14 cellular contexts compared by ENCODE assay signal in genomic region chr3:9204253-9205005, GRCh38. TPM values are rescaled to one million over a fixed set of nuclear protein-coding genes. Genes with fewer than 3 reads are reported as not detected.
DNase-seq lines count a peak whose midpoint lies in the region; ATAC-seq, FAIRE-seq and TF ChIP-seq lines count a peak whose summit lies in the region.
"Had no signal": no experiment of that assay in that cellular context is flagged by ENCODE, and none has a peak within 500 bp of the region (broad histone marks: within the 10 kb centered on the region; RNA-seq: fewer than 3 reads in every experiment).

No MANE protein-coding gene starts in this region.

- intact Hi-C loops in K562 (cut with micrococcal nuclease): no loop called here

- WGBS in K562 (ENCODE audit: insufficient coverage, low coverage, missing lambda C conversion rate): 32% methylated on average over 17 of the region's 17 CpGs

- in situ Hi-C loops in K562 (cut with MboI): no loop called here

- H3K9me1 ChIP-seq in K562 (ENCODE audit: control insufficient read depth, insufficient read depth, low read length): no peaks in the 10 kb centered on the region

- no peak for TF ChIP-seq EP300 in K562 (IDR thresholded peaks at IDR 0.05; ENCODE audit: low read length)

- no peaks in the 10 kb centered on the region for H3K79me2 ChIP-seq in K562 (ENCODE audit: control insufficient read depth, insufficient read depth, low read length)

- no peaks in the 10 kb centered on the region for H3K9me3 ChIP-seq in HUES48 (ENCODE audit: control insufficient read depth, insufficient read depth, low read length)
- no peaks in the 10 kb centered on the region for H3K9me3 ChIP-seq in K562 (replicated peaks; ENCODE audit: control insufficient read depth, insufficient read depth, low read depth, low read length)
- H3K9me3 ChIP-seq: BE2C, left lung, upper lobe of right lung had no signal

- H3K27me3 ChIP-seq in HUES48 (ENCODE audit: control insufficient read depth, insufficient read depth, low read length) (no peaks in the 10 kb centered on the region), K562 (ENCODE audit: control insufficient read depth in 2 of 2, insufficient read depth in 2 of 2, low read length in 2 of 2) (peaks cover 23 to 51% of the 10 kb centered on the region in 2 experiments)
- H3K27me3 ChIP-seq: BE2C, left lung, upper lobe of right lung had no signal

- no peak for TF ChIP-seq RAD21 in K562 (CRISPR knock-in tag; conservative IDR thresholded peaks at IDR 0.05 in 1 of 2, IDR thresholded peaks at IDR 0.05 in 1 of 2)

- H3K36me3 ChIP-seq in HUES48 (ENCODE audit: control insufficient read depth, insufficient read depth, low read length) (no peaks in the 10 kb centered on the region), K562 (ENCODE audit: control insufficient read depth, insufficient read depth, low read length) (no peaks in the 10 kb centered on the region)
- H3K36me3 ChIP-seq: BE2C, left lung, upper lobe of right lung had no signal

- BruUV-seq in K562 (replicated peaks; lab: Mats Ljungman, UMichigan): no TSS peak

- H3K27ac ChIP-seq in HUES48 (ENCODE audit: low read depth, low read length) (peak overlapping the region; percentile 66), K562 (ENCODE audit: extremely low read depth, low read depth, low read length) (no peak overlapping the region)
- H3K27ac ChIP-seq: left lung, upper lobe of right lung had no signal

- H3K9ac ChIP-seq in HUES48 (ENCODE audit: low read depth, low read length) (no peak overlapping the region), K562 (ENCODE audit: insufficient read depth in 1 of 2, low read depth in 2 of 2, low read length in 2 of 2) (peak overlapping the region in 1 of 2 experiments; percentile 72; a peak in 2 of 4 replicates)

- no peak for TF ChIP-seq CTCF in K562 (IDR thresholded peaks at IDR 0.05 in 2 of 3, conservative IDR thresholded peaks at IDR 0.05 in 1 of 3; ENCODE audit: insufficient read depth in 2 of 3, low read depth in 1 of 3, low read length in 3 of 3)

- DNase-seq in K562 (ENCODE audit: extremely low read depth in 1 of 4, low spot score in 3 of 4) (peak in 1 of 4 experiments; percentile 9), medulla oblongata (ENCODE audit: extremely low spot score) (peak; percentile 86), retina (peak; percentile 68), kidney tubule cell (ENCODE audit: low spot score) (no peak), NK-92 (lab: John Stamatoyannopoulos, UW; ENCODE audit: unreplicated experiment) (no peak)
- DNase-seq: activated gamma-delta T cell; BE2C; central memory CD4-positive, alpha-beta T cell; left lung; upper lobe of right lung had no signal

- H3K4me2 ChIP-seq in K562 (ENCODE audit: insufficient read depth, low read length): no peak overlapping the region

- H3K4me1 ChIP-seq in HUES48 (ENCODE audit: control insufficient read depth, insufficient read depth, low read length) (peaks cover 20% of the 10 kb centered on the region), K562 (replicated peaks in 1 of 2; ENCODE audit: control insufficient read depth in 2 of 2, insufficient read depth in 2 of 2, low read length in 2 of 2) (peaks cover 4 to 6% of the 10 kb centered on the region in 2 experiments)
- H3K4me1 ChIP-seq: left lung, upper lobe of right lung had no signal

- POLR2A ChIA-PET in K562 (lab: Yijun Ruan, JAX): interaction anchor here (0.6 to 0.8 kb wide), 3 partner anchors 72 to 610 kb away, joined by 3 read pairs; partner anchors contain the start of gene THUMPD3

- CTCF ChIA-PET in K562 (lab: Yijun Ruan, JAX; ENCODE audit: low intra/inter-chr PET ratio): no interaction called here

- no peak for FAIRE-seq in K562 (lab: Jason Lieb, UNC)
- FAIRE-seq: HTR-8/SVneo had no signal

- no peaks in the 10 kb centered on the region for H4K20me1 ChIP-seq in K562 (replicated peaks; ENCODE audit: control insufficient read depth, insufficient read depth, low read length)

- no peak for TF ChIP-seq POLR2A in K562 (conservative IDR thresholded peaks at IDR 0.05)

- no peak overlapping the region for H3K4me3 ChIP-seq in HUES48 (ENCODE audit: low read depth, low read length)
- H3K4me3 ChIP-seq in K562: no peak overlapping the region
- H3K4me3 ChIP-seq: left lung, upper lobe of right lung had no signal

- peak overlapping the region; percentile 76; the same call in 1 of the 2 replicates for H2AFZ ChIP-seq in K562 (ENCODE audit: low read depth, low read length)

- peak; percentile 85 for ATAC-seq in K562
- no peak for ATAC-seq in HG02852 (IDR thresholded peaks at IDR 0.05; ENCODE audit: unreplicated experiment)
- ATAC-seq in GM18519 (IDR thresholded peaks at IDR 0.05; ENCODE audit: low FRiP score, unreplicated experiment): no peak
- ATAC-seq: left lung, upper lobe of right lung had no signal

TF ChIP-seq in K562, 482 proteins besides CTCF, POLR2A, EP300 and RAD21 (continues in another document):
- TF ChIP-seq HOMEZ (CRISPR knock-in tag; IDR thresholded peaks at IDR 0.05) (no peak), NR2C2 (CRISPR knock-in tag; IDR thresholded peaks at IDR 0.05) (peak; percentile 37; the same call in 1 of the 2 replicates), NR2C2 (tag; IDR thresholded peaks at IDR 0.05) (peak; percentile 91), NR2C1 (IDR thresholded peaks at IDR 0.05) (peak; percentile 75), NR2C1 (tag; IDR thresholded peaks at IDR 0.05) (peak; percentile 88), ZNF583 (CRISPR knock-in tag; IDR thresholded peaks at IDR 0.05) (0 out of 2 replicates have a peak, but pooled peaks have one; percentile 8), CREBBP (IDR thresholded peaks at IDR 0.05; ENCODE audit: low read depth, low read length) (no peak), MAZ (CRISPR knock-in tag; conservative IDR thresholded peaks at IDR 0.05 in 1 of 2, IDR thresholded peaks at IDR 0.05 in 1 of 2) (0 out of 4 replicates have a peak, but pooled peaks of 1 of the 2 experiments have one; percentile 43), MTA2 (IDR thresholded peaks at IDR 0.05; ENCODE audit: low read depth) (no peak), FOXA3 (CRISPR knock-in tag; conservative IDR thresholded peaks at IDR 0.05 in 1 of 2, IDR thresholded peaks at IDR 0.05 in 1 of 2) (0 out of 4 replicates have a peak, but pooled peaks of 1 of the 2 experiments have one; percentile 42), NCOA6 (IDR thresholded peaks at IDR 0.05) (no peak), ELK1 (CRISPR knock-in tag; IDR thresholded peaks at IDR 0.05) (no peak)
- TF ChIP-seq, protein P1, sequence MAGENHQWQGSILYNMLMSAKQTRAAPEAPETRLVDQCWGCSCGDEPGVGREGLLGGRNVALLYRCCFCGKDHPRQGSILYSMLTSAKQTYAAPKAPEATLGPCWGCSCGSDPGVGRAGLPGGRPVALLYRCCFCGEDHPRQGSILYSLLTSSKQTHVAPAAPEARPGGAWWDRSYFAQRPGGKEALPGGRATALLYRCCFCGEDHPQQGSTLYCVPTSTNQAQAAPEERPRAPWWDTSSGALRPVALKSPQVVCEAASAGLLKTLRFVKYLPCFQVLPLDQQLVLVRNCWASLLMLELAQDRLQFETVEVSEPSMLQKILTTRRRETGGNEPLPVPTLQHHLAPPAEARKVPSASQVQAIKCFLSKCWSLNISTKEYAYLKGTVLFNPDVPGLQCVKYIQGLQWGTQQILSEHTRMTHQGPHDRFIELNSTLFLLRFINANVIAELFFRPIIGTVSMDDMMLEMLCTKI (IDR thresholded peaks at IDR 0.05; ENCODE audit: partially characterized antibody): no peak

RNA-seq across cellular contexts. Expression of gene SRGAP3, which starts 45.0 kb away (rescaled TPM):
- total RNA-seq in K562 (2011; cell fraction: chromatin; rRNA removed; ENCODE audit: low replicate concordance): 0.81 and 2.2 TPM in 2 replicates
- 1.6 TPM in 1 of 2 replicates, not detected in the other for total RNA-seq in K562 (2011; cell fraction: nucleolus; rRNA removed)
- 0.66 and 2.1 TPM in 2 replicates for total RNA-seq in K562 (2011; cell fraction: nucleoplasm; rRNA removed)
- total RNA-seq in K562 (2014; rRNA removed) (0.20 TPM in 1 of 2 replicates, not detected in the other), K562 (2014; rRNA removed; fragmentation: Illumina TruSeq; extraction: Trizol) (0.33 and 0.61 TPM in 2 replicates), K562 (2015; rRNA removed; fragmentation: Illumina TruSeq; extraction: Trizol) (0.11 and 0.38 TPM in 2 replicates), K562 (2021) (0.16 and 0.35 TPM in 2 replicates)
- polyA plus RNA-seq in K562 (2011; rRNA removed) (0.69 and 0.85 TPM in 2 replicates), K562 (2014; fragmentation: Illumina TruSeq; extraction: Trizol) (0.46 TPM in 1 of 2 replicates, not detected in the other), K562 (2014; fragmentation: Nextera tagmentation; extraction: Ambion mirVana) (under 1 TPM; 0.29 to 0.35 TPM), K562 (2014; rRNA removed) (1.0 TPM in 1 of 2 replicates, not detected in the other)
- polyA plus RNA-seq in K562 (2011; cell fraction: cytosol; rRNA removed): 0.30 and 0.31 TPM in 2 replicates
- 0.54 and 0.91 TPM in 2 replicates for polyA plus RNA-seq in K562 (2011; cell fraction: nucleus; rRNA removed)
- 0.42 and 0.78 TPM in 2 replicates for polyA plus RNA-seq in K562 (2012)
- polyA minus RNA-seq in K562 (2011; rRNA and poly(A)+ RNA removed): 0.18 TPM in 1 of 2 replicates, not detected in the other
- polyA minus RNA-seq in K562 (2011; cell fraction: cytosol; rRNA and poly(A)+ RNA removed): not detected in 2 replicates
- 1.8 and 2.8 TPM in 2 replicates for polyA minus RNA-seq in K562 (2011; cell fraction: nucleus; rRNA and poly(A)+ RNA removed)

Comparison
In these comparisons a context has a peak if more than half of its experiments do, and no peak if none do; other contexts are left out.
1. DNase-seq: peak in medulla oblongata (single experiment) and retina (single experiment); none in kidney tubule cell (single experiment) and NK-92 (single experiment).